Comparison of ENCODE assay signal across 3 cellular contexts in the genomic region with DNA sequence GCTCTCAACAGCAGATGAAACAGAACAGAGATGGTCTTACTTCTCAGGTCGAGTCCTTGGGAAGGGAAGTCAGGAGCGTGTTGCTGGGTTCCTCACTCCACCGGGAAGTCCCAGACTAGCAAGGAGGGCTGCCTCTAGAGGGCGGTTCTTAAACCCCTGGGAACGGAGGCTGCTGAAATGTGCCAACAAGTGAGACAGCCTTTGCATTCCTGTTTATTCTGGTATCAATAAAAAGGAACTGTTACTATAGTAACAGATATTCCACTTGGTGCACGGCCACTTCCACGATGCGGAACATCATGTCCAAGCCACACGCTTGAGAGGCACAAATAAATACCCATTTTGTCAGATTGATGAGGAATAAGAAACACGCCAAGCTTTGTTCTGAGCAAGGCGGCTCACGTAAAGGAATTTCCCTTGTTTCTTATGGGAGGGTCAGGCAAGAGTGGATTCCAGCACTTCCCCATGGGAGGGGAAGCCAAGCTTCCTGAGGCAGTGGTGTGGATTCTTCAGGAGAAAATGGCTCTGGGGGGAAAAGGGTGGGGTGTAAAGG.
TF ChIP-seq lines count a peak whose summit lies in the region.

A gene with protein sequence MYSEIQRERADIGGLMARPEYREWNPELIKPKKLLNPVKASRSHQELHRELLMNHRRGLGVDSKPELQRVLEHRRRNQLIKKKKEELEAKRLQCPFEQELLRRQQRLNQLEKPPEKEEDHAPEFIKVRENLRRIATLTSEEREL (minus strand): TSS at position 123 of the 553 bp plus-strand sequence. CDS start 7,531 bp downstream, outside the sequence.

TF ChIP-seq in IMR-90, 13 proteins besides CTCF, POLR2A, EP300 and RAD21:
- TF ChIP-seq RCOR1 (IDR thresholded peaks at IDR 0.05; ENCODE audit: insufficient replicate concordance, low read length) = no peak

TF ChIP-seq in endothelial cell of umbilical vein, 7 proteins besides CTCF, POLR2A, EP300 and RAD21:
- TF ChIP-seq JUN (IDR thresholded peaks at IDR 0.05; ENCODE audit: borderline replicate concordance, insufficient read depth, insufficient read length, low read depth) (no peak), POLR2AphosphoS5 (IDR thresholded peaks at IDR 0.05; ENCODE audit: insufficient read depth, low read depth, low read length) (no peak), GATA2 (IDR thresholded peaks at IDR 0.05; ENCODE audit: insufficient read depth, insufficient read length, low read depth, low read length) (no peak), MYC (IDR thresholded peaks at IDR 0.05; ENCODE audit: low read depth, low read length) (no peak), EZH2 (IDR thresholded peaks at IDR 0.05; ENCODE audit: borderline replicate concordance, low read depth, low read length, severe bottlenecking) (no peak), FOS (IDR thresholded peaks at IDR 0.05; ENCODE audit: borderline replicate concordance, insufficient read depth, low read length) (no peak)
- TF ChIP-seq, protein P1, sequence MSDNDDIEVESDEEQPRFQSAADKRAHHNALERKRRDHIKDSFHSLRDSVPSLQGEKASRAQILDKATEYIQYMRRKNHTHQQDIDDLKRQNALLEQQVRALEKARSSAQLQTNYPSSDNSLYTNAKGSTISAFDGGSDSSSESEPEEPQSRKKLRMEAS (IDR thresholded peaks at IDR 0.05; ENCODE audit: insufficient read depth, insufficient read length) = no peak

TF ChIP-seq in liver, 16 proteins besides CTCF, POLR2A, EP300 and RAD21:
- TF ChIP-seq, protein P2, sequence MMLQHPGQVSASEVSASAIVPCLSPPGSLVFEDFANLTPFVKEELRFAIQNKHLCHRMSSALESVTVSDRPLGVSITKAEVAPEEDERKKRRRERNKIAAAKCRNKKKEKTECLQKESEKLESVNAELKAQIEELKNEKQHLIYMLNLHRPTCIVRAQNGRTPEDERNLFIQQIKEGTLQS (IDR thresholded peaks at IDR 0.05) = no peak
- no peak for TF ChIP-seq HNF4G (IDR thresholded peaks at IDR 0.05)
- TF ChIP-seq EGR1 (IDR thresholded peaks at IDR 0.05; ENCODE audit: low read depth in 2 of 2) = no peak
- TF ChIP-seq FOXA1 (IDR thresholded peaks at IDR 0.05) = no peak
- TF ChIP-seq JUND (IDR thresholded peaks at IDR 0.05) = no peak
- TF ChIP-seq HNF4A (conservative IDR thresholded peaks at IDR 0.05) = no peak
- TF ChIP-seq SP1 (IDR thresholded peaks at IDR 0.05) = peak; percentile 69
- TF ChIP-seq, protein P1 (IDR thresholded peaks at IDR 0.05) = no peak
- no peak for TF ChIP-seq TAF1 (conservative IDR thresholded peaks at IDR 0.05)
- no peak for TF ChIP-seq RXRA (IDR thresholded peaks at IDR 0.05)
- TF ChIP-seq, protein P3, sequence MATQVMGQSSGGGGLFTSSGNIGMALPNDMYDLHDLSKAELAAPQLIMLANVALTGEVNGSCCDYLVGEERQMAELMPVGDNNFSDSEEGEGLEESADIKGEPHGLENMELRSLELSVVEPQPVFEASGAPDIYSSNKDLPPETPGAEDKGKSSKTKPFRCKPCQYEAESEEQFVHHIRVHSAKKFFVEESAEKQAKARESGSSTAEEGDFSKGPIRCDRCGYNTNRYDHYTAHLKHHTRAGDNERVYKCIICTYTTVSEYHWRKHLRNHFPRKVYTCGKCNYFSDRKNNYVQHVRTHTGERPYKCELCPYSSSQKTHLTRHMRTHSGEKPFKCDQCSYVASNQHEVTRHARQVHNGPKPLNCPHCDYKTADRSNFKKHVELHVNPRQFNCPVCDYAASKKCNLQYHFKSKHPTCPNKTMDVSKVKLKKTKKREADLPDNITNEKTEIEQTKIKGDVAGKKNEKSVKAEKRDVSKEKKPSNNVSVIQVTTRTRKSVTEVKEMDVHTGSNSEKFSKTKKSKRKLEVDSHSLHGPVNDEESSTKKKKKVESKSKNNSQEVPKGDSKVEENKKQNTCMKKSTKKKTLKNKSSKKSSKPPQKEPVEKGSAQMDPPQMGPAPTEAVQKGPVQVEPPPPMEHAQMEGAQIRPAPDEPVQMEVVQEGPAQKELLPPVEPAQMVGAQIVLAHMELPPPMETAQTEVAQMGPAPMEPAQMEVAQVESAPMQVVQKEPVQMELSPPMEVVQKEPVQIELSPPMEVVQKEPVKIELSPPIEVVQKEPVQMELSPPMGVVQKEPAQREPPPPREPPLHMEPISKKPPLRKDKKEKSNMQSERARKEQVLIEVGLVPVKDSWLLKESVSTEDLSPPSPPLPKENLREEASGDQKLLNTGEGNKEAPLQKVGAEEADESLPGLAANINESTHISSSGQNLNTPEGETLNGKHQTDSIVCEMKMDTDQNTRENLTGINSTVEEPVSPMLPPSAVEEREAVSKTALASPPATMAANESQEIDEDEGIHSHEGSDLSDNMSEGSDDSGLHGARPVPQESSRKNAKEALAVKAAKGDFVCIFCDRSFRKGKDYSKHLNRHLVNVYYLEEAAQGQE (IDR thresholded peaks at IDR 0.05) = no peak
- no peak for TF ChIP-seq YY1 (IDR thresholded peaks at IDR 0.05)
- peak; percentile 59 for TF ChIP-seq NR2F2 (IDR thresholded peaks at IDR 0.05)
